ENCODE assay signal across 11 cellular contexts in the genomic region with DNA sequence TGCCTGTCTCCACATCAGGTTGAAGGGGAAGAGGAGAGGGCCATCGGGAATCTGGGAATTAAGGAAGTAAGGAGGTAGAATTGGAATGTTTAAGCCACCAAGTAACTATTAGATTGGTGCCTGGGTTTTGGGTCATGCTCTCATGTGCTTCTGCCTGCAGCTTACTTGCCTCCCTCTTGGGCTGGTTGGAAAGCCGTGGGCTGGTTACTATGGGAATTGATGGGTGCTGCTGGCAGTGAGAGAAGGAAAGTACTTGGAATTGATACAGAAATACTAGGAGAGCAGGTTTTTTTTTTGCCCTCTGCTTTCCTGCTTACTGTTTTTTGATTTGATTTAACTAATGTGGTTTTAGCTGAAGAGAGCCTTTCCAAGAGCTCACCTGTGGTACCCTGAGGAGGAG.
DNase-seq lines count a peak whose midpoint lies in the region; ATAC-seq and TF ChIP-seq lines count a peak whose summit lies in the region.
"Had no signal": no experiment of that assay in that cellular context is flagged by ENCODE, and none has a peak within 500 bp of the region (broad histone marks: within the 10 kb centered on the region; RNA-seq: fewer than 3 reads in every experiment).

No MANE protein-coding gene starts in this region.

- no peaks in the 10 kb centered on the region for H3K4me1 ChIP-seq in Caco-2

- no peak overlapping the region for H3K4me3 Mint-ChIP-seq in Caco-2 (ENCODE audit: unreplicated experiment)

- BruUV-seq in Caco-2 (replicated peaks; lab: Mats Ljungman, UMichigan), result no TSS peak

- H3K36me3 ChIP-seq in Caco-2 (ENCODE audit: control insufficient read depth, insufficient read depth, low read length), result no peaks in the 10 kb centered on the region
- H3K36me3 ChIP-seq: lower lobe of right lung had no signal

- POLR2A ChIA-PET in Caco-2 (lab: Charles Lee), result no interaction called here

- H3K4me1 Mint-ChIP-seq in Caco-2 (ENCODE audit: low read depth, unreplicated experiment), result peaks cover 10% of the 10 kb centered on the region

- no peaks in the 10 kb centered on the region for H3K27me3 ChIP-seq in Caco-2 (replicated peaks; ENCODE audit: control insufficient read depth, insufficient read depth, low read length)
- H3K27me3 ChIP-seq: BLaER1 treated with 17β-estradiol and CSF1 and Interleukin-3, amounts not matched to agents 10 nM and 100 nM had no signal

- H3K4me3 ChIP-seq in Caco-2 (ENCODE audit: low read depth, low read length), result no peak overlapping the region
- H3K4me3 ChIP-seq: BLaER1 treated with 17β-estradiol and CSF1 and Interleukin-3, amounts not matched to agents 10 nM and 100 nM; lower lobe of right lung had no signal

- no peak for TF ChIP-seq CTCF in Caco-2 (IDR thresholded peaks at IDR 0.05; ENCODE audit: insufficient read depth in 1 of 2, low read depth in 1 of 2, low read length in 1 of 2, severe bottlenecking in 1 of 2, unreplicated experiment in 1 of 2)

- DNase-seq in AG08395 (ENCODE audit: low spot score) (peak; percentile 30), NCI-H2227 (lab: John Stamatoyannopoulos, UW; ENCODE audit: unreplicated experiment) (peak; percentile 30), cerebellar cortex (ENCODE audit: low spot score) (peak; percentile 31), myocyte (ENCODE audit: low read depth) (peak; percentile 22), Caco-2 (no peak)
- DNase-seq: lower lobe of right lung; stimulated activated naive CD8-positive, alpha-beta T cell treated with anti-CD3 and anti-CD28 coated beads, Interleukin-15, Interleukin-2, amounts not matched to agents 100 U/mL and 50 U/mL, for 24 hours had no signal

- no peaks in the 10 kb centered on the region for H3K27me3 Mint-ChIP-seq in Caco-2 (ENCODE audit: insufficient read depth, unreplicated experiment)

- intact Hi-C loops in Caco-2 (cut with micrococcal nuclease; ENCODE audit: unreplicated experiment), result no loop called here

- no peak overlapping the region for H3K27ac Mint-ChIP-seq in Caco-2 (ENCODE audit: unreplicated experiment)

- H3K9me3 ChIP-seq in Caco-2, result no peaks in the 10 kb centered on the region
- H3K9me3 ChIP-seq: lower lobe of right lung had no signal

- no peaks in the 10 kb centered on the region for H3K9me3 Mint-ChIP-seq in Caco-2 (ENCODE audit: unreplicated experiment)

- CTCF ChIA-PET in Caco-2 (lab: Charles Lee), result no interaction called here

- peaks cover 8% of the 10 kb centered on the region for H3K36me3 Mint-ChIP-seq in Caco-2 (ENCODE audit: insufficient read depth, unreplicated experiment)

- ATAC-seq in GM21723 (IDR thresholded peaks at IDR 0.05; ENCODE audit: unreplicated experiment), result no peak
- no peak for ATAC-seq in HG03439 (IDR thresholded peaks at IDR 0.05; ENCODE audit: unreplicated experiment)
- ATAC-seq in HG02571 (IDR thresholded peaks at IDR 0.05; ENCODE audit: unreplicated experiment), result no peak
- ATAC-seq: stimulated activated naive CD8-positive, alpha-beta T cell treated with anti-CD3 and anti-CD28 coated beads, Interleukin-15, Interleukin-2, amounts not matched to agents 100 U/mL and 50 U/mL, for 24 hours had no signal

Comparison
In these comparisons a context has a peak if more than half of its experiments do, and no peak if none do; other contexts are left out.
1. DNase-seq: peak in AG08395 (single experiment), NCI-H2227 (single experiment), cerebellar cortex (single experiment) and myocyte (single experiment); none in Caco-2 (0 of 2).